ENCODE assay signal across 1 cellular context in the genomic region with DNA sequence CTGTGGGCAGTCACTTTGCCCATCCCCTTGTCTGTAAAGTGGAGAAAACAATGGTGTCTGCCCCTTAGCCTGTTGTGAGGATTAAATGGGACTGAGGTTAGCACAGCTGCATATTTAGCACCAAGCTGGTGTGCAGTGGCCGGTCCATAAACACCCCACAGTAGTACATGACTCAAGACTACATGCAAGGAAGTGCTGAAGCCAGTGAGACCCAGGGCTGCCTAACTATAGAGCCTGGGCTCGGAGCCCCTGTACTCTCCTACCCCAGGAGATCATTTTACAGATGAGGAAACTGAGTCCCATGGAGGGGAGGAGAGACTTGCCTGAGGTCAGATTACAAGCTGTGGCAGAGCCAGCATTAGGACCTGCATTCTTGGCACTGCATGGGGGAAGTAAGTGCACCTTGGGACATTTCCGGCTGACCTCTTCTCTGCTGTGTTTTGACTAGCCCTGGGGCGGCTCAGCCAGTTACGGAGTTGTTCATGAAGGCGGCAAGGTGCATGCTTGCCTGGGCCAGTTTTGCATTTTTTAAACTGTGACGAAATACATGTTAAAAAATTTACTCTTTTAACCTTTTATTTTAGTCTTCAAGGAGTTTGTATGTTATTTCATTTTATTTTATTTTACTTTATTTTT.
TF ChIP-seq lines count a peak whose summit lies in the region.

No MANE protein-coding gene starts in this region.

TF ChIP-seq in GM23338, 12 proteins besides CTCF, POLR2A, EP300 and RAD21 (continued from another document):
- TF ChIP-seq, protein P1, sequence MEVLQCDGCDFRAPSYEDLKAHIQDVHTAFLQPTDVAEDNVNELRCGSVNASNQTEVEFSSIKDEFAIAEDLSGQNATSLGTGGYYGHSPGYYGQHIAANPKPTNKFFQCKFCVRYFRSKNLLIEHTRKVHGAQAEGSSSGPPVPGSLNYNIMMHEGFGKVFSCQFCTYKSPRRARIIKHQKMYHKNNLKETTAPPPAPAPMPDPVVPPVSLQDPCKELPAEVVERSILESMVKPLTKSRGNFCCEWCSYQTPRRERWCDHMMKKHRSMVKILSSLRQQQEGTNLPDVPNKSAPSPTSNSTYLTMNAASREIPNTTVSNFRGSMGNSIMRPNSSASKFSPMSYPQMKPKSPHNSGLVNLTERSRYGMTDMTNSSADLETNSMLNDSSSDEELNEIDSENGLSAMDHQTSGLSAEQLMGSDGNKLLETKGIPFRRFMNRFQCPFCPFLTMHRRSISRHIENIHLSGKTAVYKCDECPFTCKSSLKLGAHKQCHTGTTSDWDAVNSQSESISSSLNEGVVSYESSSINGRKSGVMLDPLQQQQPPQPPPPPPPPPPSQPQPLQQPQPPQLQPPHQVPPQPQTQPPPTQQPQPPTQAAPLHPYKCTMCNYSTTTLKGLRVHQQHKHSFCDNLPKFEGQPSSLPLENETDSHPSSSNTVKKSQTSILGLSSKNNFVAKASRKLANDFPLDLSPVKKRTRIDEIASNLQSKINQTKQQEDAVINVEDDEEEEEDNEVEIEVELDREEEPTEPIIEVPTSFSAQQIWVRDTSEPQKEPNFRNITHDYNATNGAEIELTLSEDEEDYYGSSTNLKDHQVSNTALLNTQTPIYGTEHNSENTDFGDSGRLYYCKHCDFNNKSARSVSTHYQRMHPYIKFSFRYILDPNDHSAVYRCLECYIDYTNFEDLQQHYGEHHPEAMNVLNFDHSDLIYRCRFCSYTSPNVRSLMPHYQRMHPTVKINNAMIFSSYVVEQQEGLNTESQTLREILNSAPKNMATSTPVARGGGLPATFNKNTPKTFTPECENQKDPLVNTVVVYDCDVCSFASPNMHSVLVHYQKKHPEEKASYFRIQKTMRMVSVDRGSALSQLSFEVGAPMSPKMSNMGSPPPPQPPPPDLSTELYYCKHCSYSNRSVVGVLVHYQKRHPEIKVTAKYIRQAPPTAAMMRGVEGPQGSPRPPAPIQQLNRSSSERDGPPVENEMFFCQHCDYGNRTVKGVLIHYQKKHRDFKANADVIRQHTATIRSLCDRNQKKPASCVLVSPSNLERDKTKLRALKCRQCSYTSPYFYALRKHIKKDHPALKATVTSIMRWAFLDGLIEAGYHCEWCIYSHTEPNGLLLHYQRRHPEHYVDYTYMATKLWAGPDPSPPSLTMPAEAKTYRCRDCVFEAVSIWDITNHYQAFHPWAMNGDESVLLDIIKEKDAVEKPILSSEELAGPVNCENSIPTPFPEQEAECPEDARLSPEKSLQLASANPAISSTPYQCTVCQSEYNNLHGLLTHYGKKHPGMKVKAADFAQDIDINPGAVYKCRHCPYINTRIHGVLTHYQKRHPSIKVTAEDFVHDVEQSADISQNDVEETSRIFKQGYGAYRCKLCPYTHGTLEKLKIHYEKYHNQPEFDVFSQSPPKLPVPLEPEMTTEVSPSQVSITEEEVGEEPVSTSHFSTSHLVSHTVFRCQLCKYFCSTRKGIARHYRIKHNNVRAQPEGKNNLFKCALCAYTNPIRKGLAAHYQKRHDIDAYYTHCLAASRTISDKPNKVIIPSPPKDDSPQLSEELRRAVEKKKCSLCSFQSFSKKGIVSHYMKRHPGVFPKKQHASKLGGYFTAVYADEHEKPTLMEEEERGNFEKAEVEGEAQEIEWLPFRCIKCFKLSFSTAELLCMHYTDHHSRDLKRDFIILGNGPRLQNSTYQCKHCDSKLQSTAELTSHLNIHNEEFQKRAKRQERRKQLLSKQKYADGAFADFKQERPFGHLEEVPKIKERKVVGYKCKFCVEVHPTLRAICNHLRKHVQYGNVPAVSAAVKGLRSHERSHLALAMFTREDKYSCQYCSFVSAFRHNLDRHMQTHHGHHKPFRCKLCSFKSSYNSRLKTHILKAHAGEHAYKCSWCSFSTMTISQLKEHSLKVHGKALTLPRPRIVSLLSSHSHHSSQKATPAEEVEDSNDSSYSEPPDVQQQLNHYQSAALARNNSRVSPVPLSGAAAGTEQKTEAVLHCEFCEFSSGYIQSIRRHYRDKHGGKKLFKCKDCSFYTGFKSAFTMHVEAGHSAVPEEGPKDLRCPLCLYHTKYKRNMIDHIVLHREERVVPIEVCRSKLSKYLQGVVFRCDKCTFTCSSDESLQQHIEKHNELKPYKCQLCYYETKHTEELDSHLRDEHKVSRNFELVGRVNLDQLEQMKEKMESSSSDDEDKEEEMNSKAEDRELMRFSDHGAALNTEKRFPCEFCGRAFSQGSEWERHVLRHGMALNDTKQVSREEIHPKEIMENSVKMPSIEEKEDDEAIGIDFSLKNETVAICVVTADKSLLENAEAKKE (CRISPR knock-in tag; IDR thresholded peaks at IDR 0.05) = no peak
